ENCODE assay signal across 24 cellular contexts in genomic region chr10:28276384-28276783, GRCh38.
"Had no signal": no experiment of that assay in that cellular context is flagged by ENCODE, and none has a peak within 500 bp of the region (broad histone marks: within the 10 kb centered on the region; RNA-seq: fewer than 3 reads in every experiment).

No MANE protein-coding gene starts in this region.

- H3K4me1 ChIP-seq: lower lobe of right lung, right atrium auricular region, upper lobe of left lung had no signal

- H3K36me3 ChIP-seq: colonic mucosa, gastrocnemius medialis, lower lobe of right lung, pancreas, right atrium auricular region, sigmoid colon, stomach, thyroid gland, upper lobe of left lung had no signal

- H3K9me3 ChIP-seq: colonic mucosa, gastrocnemius medialis, lower lobe of right lung, pancreas, right atrium auricular region, sigmoid colon, stomach, thyroid gland, upper lobe of left lung had no signal

- H3K4me3 ChIP-seq: colonic mucosa, gastrocnemius medialis, lower lobe of right lung, pancreas, right atrium auricular region, sigmoid colon, stomach, thyroid gland, upper lobe of left lung had no signal

- H3K27me3 ChIP-seq: colonic mucosa, gastrocnemius medialis, pancreas, right atrium auricular region, sigmoid colon, stomach, thyroid gland, upper lobe of left lung had no signal

- DNase-seq: colonic mucosa; effector CD8-positive, alpha-beta T cell; endodermal cell; foreskin fibroblast; gastrocnemius medialis; head of caudate nucleus; left ventricle myocardium superior; lower lobe of right lung; naive thymus-derived CD8-positive, alpha-beta T cell; occipital lobe; pancreas; sigmoid colon; stimulated activated CD4-positive, alpha-beta T cell treated with anti-CD3 and anti-CD28 coated beads, Interleukin-2, amount 100 ng/mL, for 24 hours; stimulated activated CD4-positive, alpha-beta T cell treated with anti-CD3 and anti-CD28 coated beads, Interleukin-4, amount 100 ng/mL, for 24 hours; stimulated activated naive CD4-positive, alpha-beta T cell treated with Interleukin-2 at 50 U/mL for 16 hours; stomach; thyroid gland; upper lobe of left lung had no signal

- FAIRE-seq: keratinocyte, pancreas, urothelium cell line had no signal

- ATAC-seq: esophagus mucosa; gastrocnemius medialis; left ventricle myocardium superior; lower lobe of right lung; naive thymus-derived CD8-positive, alpha-beta T cell; pancreas; stimulated activated effector memory CD8-positive, alpha-beta T cell treated with anti-CD3 and anti-CD28 coated beads, Interleukin-12 subunit alpha, Interleukin-12 subunit beta, amount 100 ng/mL, for 72 hours had no signal

- H3K27ac ChIP-seq: colonic mucosa, epithelial cell of prostate, gastrocnemius medialis, lower lobe of right lung, pancreas, right atrium auricular region, sigmoid colon, stomach, thyroid gland, upper lobe of left lung had no signal
